In genomic region chr5:79990598-79991507, GRCh38 we compare ENCODE assay signal across 8 cellular contexts.
A peak's percentile ranks its signal among the peaks of the same experiment; 100 is the strongest.
DNase-seq lines count a peak whose midpoint lies in the region; ATAC-seq and TF ChIP-seq lines count a peak whose summit lies in the region.

TSS of gene MTX3 (minus strand) at chr5:79991262. CDS start at chr5:79991238, 24 bp downstream.

- H3K4me1 Mint-ChIP-seq in effector memory CD8-positive, alpha-beta T cell (ENCODE audit: low read depth in 2 of 2), result peaks cover 11 to 18% of the 10 kb centered on the region in 2 donors
- H3K4me1 Mint-ChIP-seq in memory B cell, result peaks cover 11% of the 10 kb centered on the region

- no peak for TF ChIP-seq CTCF in C4-2B (conservative IDR thresholded peaks at IDR 0.05)

- H3K27ac ChIP-seq in C4-2B, result peak within 1 kb of the TSS; percentile 91

- peak within 1 kb of the TSS; percentile 80 for H3K4me3 Mint-ChIP-seq in effector memory CD8-positive, alpha-beta T cell
- H3K4me3 Mint-ChIP-seq in memory B cell, result peak within 1 kb of the TSS; percentile 87

- H3K36me3 Mint-ChIP-seq in effector memory CD8-positive, alpha-beta T cell (ENCODE audit: insufficient read depth), result peaks cover 30% of the 10 kb centered on the region
- H3K36me3 Mint-ChIP-seq in memory B cell, result peaks cover 14% of the 10 kb centered on the region

- H3K27me3 Mint-ChIP-seq in effector memory CD8-positive, alpha-beta T cell, result peaks cover 12 to 15% of the 10 kb centered on the region in 2 donors
- H3K27me3 Mint-ChIP-seq in memory B cell, result peaks cover 7% of the 10 kb centered on the region

- peak; percentile 91 for ATAC-seq in GM19397 (IDR thresholded peaks at IDR 0.05; ENCODE audit: unreplicated experiment)
- peak; percentile 90 for ATAC-seq in HG03571 (IDR thresholded peaks at IDR 0.05; ENCODE audit: unreplicated experiment)
- peak; percentile 97 for ATAC-seq in effector memory CD8-positive, alpha-beta T cell (replicated peaks)
- ATAC-seq in memory B cell (ENCODE audit: low read depth), result peak; percentile 93

- DNase-seq in NK-92 treated with Interleukin-12 subunit alpha and Interleukin-12 subunit beta, amount 100 ng/mL, for 24 hours (lab: John Stamatoyannopoulos, UW), result peak; percentile 70
- DNase-seq in activated CD8-positive, alpha-beta memory T cell treated with anti-CD3 and anti-CD28 coated beads for 4 hours (ENCODE audit: low read depth in 2 of 2), result peak; percentile 77 to 82
- peak; percentile 80 to 83 (median 80) for DNase-seq in effector memory CD8-positive, alpha-beta T cell
- peak; percentile 78 for DNase-seq in memory B cell (ENCODE audit: low spot score in 2 of 2)
- DNase-seq in stimulated activated CD8-positive, alpha-beta memory T cell treated with anti-CD3 and anti-CD28 coated beads, Interleukin-12 subunit alpha, Interleukin-12 subunit beta, amount 100 ng/mL, for 1 hour (ENCODE audit: low read depth), result peak; percentile 86

- peak within 1 kb of the TSS; percentile 91 to 92 for H3K27ac Mint-ChIP-seq in effector memory CD8-positive, alpha-beta T cell
- H3K27ac Mint-ChIP-seq in memory B cell, result peak within 1 kb of the TSS; percentile 89

- no peaks in the 10 kb centered on the region for H3K9me3 Mint-ChIP-seq in effector memory CD8-positive, alpha-beta T cell
- no peaks in the 10 kb centered on the region for H3K9me3 Mint-ChIP-seq in memory B cell

Comparison
In these comparisons a context has a peak if more than half of its experiments do, and no peak if none do; other contexts are left out.
1. Peak in every context shown above with its lines: DNase-seq, ATAC-seq and H3K27ac ChIP-seq.